In genomic region chr12:115833704-115834103, GRCh38 we compare ENCODE assay signal across 23 cellular contexts.
"Had no signal": no experiment of that assay in that cellular context is flagged by ENCODE, and none has a peak within 500 bp of the region (broad histone marks: within the 10 kb centered on the region; RNA-seq: fewer than 3 reads in every experiment).

No MANE protein-coding gene starts in this region.

- H3K9me3 ChIP-seq: left ventricle myocardium inferior, neutrophil, right atrium auricular region, suprapubic skin, thoracic aorta, tibial artery, uterus had no signal

- H3K27me3 ChIP-seq: neural progenitor cell, neutrophil, right atrium auricular region, suprapubic skin, uterus had no signal

- H3K9ac ChIP-seq: neural progenitor cell had no signal

- ATAC-seq: natural killer cell; sciatic nerve; stimulated activated effector memory CD8-positive, alpha-beta T cell treated with anti-CD3 and anti-CD28 coated beads, Interleukin-12 subunit alpha, Interleukin-12 subunit beta, amount 100 ng/mL, for 72 hours had no signal

- DNase-seq: hypothalamus; immature natural killer cell; left ventricle myocardium inferior; mesendoderm; naive B cell; natural killer cell; nephron progenitor cell; occipital lobe; spleen; stimulated activated CD4-positive, alpha-beta T cell treated with anti-CD3 and anti-CD28 coated beads, Interleukin-4, amount 100 ng/mL, for 24 hours; stimulated activated naive CD4-positive, alpha-beta T cell; tibial artery; uterus had no signal

- H3K27ac ChIP-seq: left ventricle myocardium inferior, neural progenitor cell, neutrophil, right atrium auricular region, skin epidermis, spleen, suprapubic skin, thoracic aorta, tibial artery, uterus had no signal

- H3K4me3 ChIP-seq: left ventricle myocardium inferior, lung, neural progenitor cell, right atrium auricular region, skin epidermis, spleen, suprapubic skin, thoracic aorta, tibial artery, uterus had no signal

- H2AFZ ChIP-seq: neural progenitor cell had no signal

- H3K4me1 ChIP-seq: left ventricle myocardium inferior, neural progenitor cell, right atrium auricular region, spleen, suprapubic skin, tibial artery, uterus had no signal

- H3K36me3 ChIP-seq: left ventricle myocardium inferior, neural progenitor cell, neutrophil, right atrium auricular region, spleen, suprapubic skin, thoracic aorta, tibial artery, uterus had no signal

- FAIRE-seq: islet of Langerhans had no signal

- H3K4me2 ChIP-seq: neural progenitor cell had no signal
